Comparison of ENCODE assay signal across 8 cellular contexts in the genomic region with DNA sequence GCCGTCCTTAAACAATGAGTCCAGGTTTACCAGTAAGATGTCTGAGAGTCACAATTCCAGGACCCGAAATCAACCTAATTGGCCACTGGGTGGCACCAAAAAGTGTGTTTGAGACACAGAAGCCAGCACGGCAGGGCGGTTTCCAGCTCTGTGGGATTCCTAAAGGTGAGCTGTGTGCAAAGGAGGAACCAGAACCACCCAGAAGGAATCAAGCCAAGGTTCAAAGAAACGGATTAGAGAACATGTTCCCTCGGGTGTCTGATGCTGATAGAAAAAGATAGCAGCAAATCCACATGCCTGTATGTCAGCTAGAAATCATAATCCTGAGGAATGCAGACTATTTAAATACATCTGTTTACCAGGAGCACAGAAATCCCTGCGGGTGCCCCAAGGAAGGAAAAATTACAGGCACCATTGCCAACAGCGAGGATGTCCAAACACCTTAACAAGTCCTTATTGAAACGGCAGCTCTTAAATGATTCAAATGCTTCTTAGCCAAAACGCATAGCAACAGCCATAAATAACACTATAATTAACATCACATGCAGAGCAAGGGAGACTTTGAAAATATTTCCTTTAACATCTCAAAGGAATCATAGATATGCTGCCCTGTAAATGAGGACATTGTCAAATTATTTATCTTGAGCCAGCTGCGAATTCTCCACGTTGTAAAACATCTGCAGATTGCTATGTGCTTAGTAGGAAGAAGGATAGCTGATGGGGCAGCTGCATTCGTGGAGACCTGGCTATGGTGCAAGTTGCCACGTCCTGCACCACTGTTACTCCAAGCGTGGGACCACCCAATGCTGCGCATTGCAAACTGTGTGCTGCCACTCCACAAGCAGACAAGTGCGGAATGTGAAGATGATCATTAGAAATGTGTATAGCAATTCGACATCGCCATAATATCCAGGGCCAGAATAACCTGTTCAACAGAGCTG.
DNase-seq lines count a peak whose midpoint lies in the region; ATAC-seq, FAIRE-seq and TF ChIP-seq lines count a peak whose summit lies in the region.

No MANE protein-coding gene starts in this region.

- H3K27me3 ChIP-seq in bronchial epithelial cell (ENCODE audit: control insufficient read depth, insufficient read depth, low read length) = peaks cover 4% of the 10 kb centered on the region

- FAIRE-seq in bronchial epithelial cell (lab: Jason Lieb, UNC) = no peak

- DNase-seq in GM12865 (ENCODE audit: low read depth) (peak; percentile 70), NCI-H1930 (lab: John Stamatoyannopoulos, UW) (peak; percentile 57 to 74), T-helper 9 cell (peak; percentile 38), bronchial epithelial cell (ENCODE audit: low read depth) (peak; percentile 69), islet precursor cell (peak; percentile 88)
- DNase-seq in stimulated activated CD4-positive, alpha-beta T cell treated with anti-CD3 and anti-CD28 coated beads, Interleukin-1b, Interleukin-23, amount 100 ng/mL, for 4 hours (ENCODE audit: low read depth in 2 of 2) = peak; percentile 12 to 25

- peak; percentile 82 for ATAC-seq in HG02623 (IDR thresholded peaks at IDR 0.05; ENCODE audit: unreplicated experiment)
- ATAC-seq in GM18907 (IDR thresholded peaks at IDR 0.05; ENCODE audit: unreplicated experiment) = no peak

- no peaks in the 10 kb centered on the region for H3K36me3 ChIP-seq in bronchial epithelial cell (ENCODE audit: control insufficient read depth, insufficient read depth, low read length)

- H3K4me3 ChIP-seq in GM12865 (ENCODE audit: low read depth, low read length) = no peak overlapping the region
- H3K4me3 ChIP-seq in bronchial epithelial cell (ENCODE audit: low read depth, low read length) = no peak overlapping the region

- TF ChIP-seq CTCF in GM12865 (IDR thresholded peaks at IDR 0.05; ENCODE audit: insufficient read depth, low read depth, low read length, missing control alignments) (peak; percentile 63), bronchial epithelial cell (IDR thresholded peaks at IDR 0.05; ENCODE audit: insufficient read depth, low read length, severe bottlenecking) (peak; percentile 61)

Comparison
In these comparisons a context has a peak if more than half of its experiments do, and no peak if none do; other contexts are left out.
1. DNase-seq: peak in every context shown above with its lines; median percentile 88 in islet precursor cell; 70 in GM12865; 69 in bronchial epithelial cell; 66 in NCI-H1930; 38 in T-helper 9 cell; 18 in stimulated activated CD4-positive, alpha-beta T cell treated with anti-CD3 and anti-CD28 coated beads, Interleukin-1b, Interleukin-23, amount 100 ng/mL, for 4 hours.